In genomic region chr22:42734406-42734805, GRCh38 we compare ENCODE assay signal across 30 cellular contexts. TPM values are rescaled to one million over a fixed set of nuclear protein-coding genes. Genes with fewer than 3 reads are reported as not detected.
"Had no signal": no experiment of that assay in that cellular context is flagged by ENCODE, and none has a peak within 500 bp of the region (broad histone marks: within the 10 kb centered on the region; RNA-seq: fewer than 3 reads in every experiment).

No MANE protein-coding gene starts in this region.

- H3K27me3 ChIP-seq: body of pancreas, esophagus muscularis mucosa, foreskin keratinocyte, gastrocnemius medialis, heart left ventricle had no signal

- FAIRE-seq: colon had no signal

- H3K9me3 ChIP-seq: body of pancreas, esophagus muscularis mucosa, gastrocnemius medialis, heart left ventricle had no signal

- H3K4me3 ChIP-seq: body of pancreas, esophagus muscularis mucosa, gastrocnemius medialis, heart left ventricle had no signal

- H3K4me1 ChIP-seq: body of pancreas, esophagus muscularis mucosa, foreskin keratinocyte, gastrocnemius medialis, heart left ventricle had no signal

- DNase-seq: activated CD4-positive, alpha-beta memory T cell treated with anti-CD3 and anti-CD28 coated beads, Interleukin-2, amount 10 ng/mL, durations not matched to agents 7 days and 5 days; activated CD4-positive, alpha-beta T cell treated with anti-CD3 and anti-CD28 coated beads for 1 hour; activated CD4-positive, alpha-beta T cell treated with anti-CD3 and anti-CD28 coated beads for 4 hours; activated CD4-positive, alpha-beta T cell treated with anti-CD3 and anti-CD28 coated beads, Interleukin-2, amount 10 ng/mL, durations not matched to agents 7 days and 5 days; activated CD4-positive, alpha-beta T cell treated with anti-CD3 and anti-CD28 coated beads, Interleukin-2, amount 50 U/mL, for 4 hours; activated CD4-positive, CD25-positive, alpha-beta regulatory T cell; activated CD8-positive, alpha-beta memory T cell treated with anti-CD3 and anti-CD28 coated beads, Interleukin-2, amount 50 U/mL, for 48 hours; activated gamma-delta T cell; activated naive CD4-positive, alpha-beta T cell treated with anti-CD3 and anti-CD28 coated beads, Interleukin-2, amount 50 U/mL, for 16 hours; activated naive CD4-positive, alpha-beta T cell treated with Interleukin-2 at 50 U/mL for 16 hours; activated T-cell treated with anti-CD3 and anti-CD28 coated beads for 4 hours; activated T-cell treated with anti-CD3 and anti-CD28 coated beads, Interleukin-2, amount 50 U/mL, for 24 hours; activated T-cell treated with anti-CD3 and anti-CD28 coated beads, Interleukin-2, amount 50 U/mL, for 72 hours; amniotic stem cell; anterior cingulate cortex; body of pancreas; caudate nucleus; cortex of kidney; dermis blood vessel endothelial cell; effector CD4-positive, alpha-beta T cell; effector memory CD8-positive, alpha-beta T cell; erythroblast; foreskin keratinocyte; gastrocnemius medialis; glutamatergic neuron; heart left ventricle; T-helper 2 cell had no signal

- H3K36me3 ChIP-seq: esophagus muscularis mucosa, gastrocnemius medialis, heart left ventricle had no signal

- ATAC-seq: activated T-cell treated with anti-CD3 and anti-CD28 coated beads, Interleukin-2, amount 50 U/mL, for 72 hours; body of pancreas; effector memory CD8-positive, alpha-beta T cell; foreskin keratinocyte; gastrocnemius medialis; heart left ventricle had no signal

- H3K27ac ChIP-seq: body of pancreas, esophagus muscularis mucosa, foreskin keratinocyte, gastrocnemius medialis, heart left ventricle had no signal

RNA-seq across cellular contexts. Expression of gene A4GALT, which starts 13.7 kb away (rescaled TPM):
- total RNA-seq: T-helper 1 cell treated with Interleukin-12 subunit alpha and Interleukin-12 subunit beta and Interleukin-4 antibody, amounts not matched to agents 30 ng/mL and 1 ng/mL, for 36 hours had no signal
